ENCODE assay signal across 8 cellular contexts in genomic region chr6:13709698-13710551, GRCh38. TPM values are rescaled to one million over a fixed set of nuclear protein-coding genes. Genes with fewer than 3 reads are reported as not detected.
DNase-seq lines count a peak whose midpoint lies in the region; ATAC-seq, FAIRE-seq and TF ChIP-seq lines count a peak whose summit lies in the region.

No MANE protein-coding gene starts in this region.

- intact Hi-C loops in activated T-helper 1 cell treated with anti-CD3 and anti-CD28 coated beads, Interleukin-12 subunit alpha, Interleukin-12 subunit beta, Interleukin-2, Interleukin-4 antibody, amounts not matched to agents 30 ng/mL and 10 ng/mL and 1 ng/mL, durations not matched to agents 14 hours and 24 hours and 36 hours (cut with micrococcal nuclease), result loop anchor here (1.0 to 10.0 kb wide), 7 partner anchors 8 to 383 kb away; partner anchors contain the start of genes GFOD1 and TBC1D7

- no peaks in the 10 kb centered on the region for H3K27me3 ChIP-seq in hepatocyte

- peaks cover 11% of the 10 kb centered on the region for H3K36me3 Mint-ChIP-seq in activated T-helper 1 cell treated with anti-CD3 and anti-CD28 coated beads, Interleukin-12 subunit alpha, Interleukin-12 subunit beta, Interleukin-2, Interleukin-4 antibody, amounts not matched to agents 30 ng/mL and 10 ng/mL and 1 ng/mL, durations not matched to agents 14 hours and 24 hours and 36 hours (ENCODE audit: low read depth)

- no peaks in the 10 kb centered on the region for H3K9me2 ChIP-seq in hepatocyte (replicated peaks; ENCODE audit: insufficient read depth)

- H3K4me3 Mint-ChIP-seq in activated T-helper 1 cell treated with anti-CD3 and anti-CD28 coated beads, Interleukin-12 subunit alpha, Interleukin-12 subunit beta, Interleukin-2, Interleukin-4 antibody, amounts not matched to agents 30 ng/mL and 10 ng/mL and 1 ng/mL, durations not matched to agents 14 hours and 24 hours and 36 hours, result peak overlapping the region; percentile 93

- peak overlapping the region; percentile 87 for H3K27ac Mint-ChIP-seq in activated T-helper 1 cell treated with anti-CD3 and anti-CD28 coated beads, Interleukin-12 subunit alpha, Interleukin-12 subunit beta, Interleukin-2, Interleukin-4 antibody, amounts not matched to agents 30 ng/mL and 10 ng/mL and 1 ng/mL, durations not matched to agents 14 hours and 24 hours and 36 hours

- H3K9me3 ChIP-seq in hepatocyte (ENCODE audit: low read depth), result no peaks in the 10 kb centered on the region

- peak overlapping the region; percentile 86 for H3K4me2 ChIP-seq in hepatocyte

- WGBS in hepatocyte (ENCODE audit: low lambda C conversion rate, missing lambda C conversion rate), result 4% methylated on average over 10 of the region's 10 CpGs

- peaks cover 49% of the 10 kb centered on the region for H3K4me1 Mint-ChIP-seq in activated T-helper 1 cell treated with anti-CD3 and anti-CD28 coated beads, Interleukin-12 subunit alpha, Interleukin-12 subunit beta, Interleukin-2, Interleukin-4 antibody, amounts not matched to agents 30 ng/mL and 10 ng/mL and 1 ng/mL, durations not matched to agents 14 hours and 24 hours and 36 hours (ENCODE audit: low read depth)

- peaks cover 15% of the 10 kb centered on the region for H3K4me1 ChIP-seq in hepatocyte (ENCODE audit: insufficient read depth)

- peak overlapping the region; percentile 98 for H3K27ac ChIP-seq in hepatocyte
- H3K27ac ChIP-seq in skin epidermis, result peak overlapping the region in 20 of 21 experiments; percentile 81 to 98 (median 95)

- TF ChIP-seq CTCF in hepatocyte (IDR thresholded peaks at IDR 0.05; ENCODE audit: poor library complexity), result no peak

- peak overlapping the region; percentile 26 for H2AFZ ChIP-seq in hepatocyte

- H3K27me3 Mint-ChIP-seq in activated T-helper 1 cell treated with anti-CD3 and anti-CD28 coated beads, Interleukin-12 subunit alpha, Interleukin-12 subunit beta, Interleukin-2, Interleukin-4 antibody, amounts not matched to agents 30 ng/mL and 10 ng/mL and 1 ng/mL, durations not matched to agents 14 hours and 24 hours and 36 hours (ENCODE audit: insufficient read depth), result no peaks in the 10 kb centered on the region

- H3K9me3 Mint-ChIP-seq in activated T-helper 1 cell treated with anti-CD3 and anti-CD28 coated beads, Interleukin-12 subunit alpha, Interleukin-12 subunit beta, Interleukin-2, Interleukin-4 antibody, amounts not matched to agents 30 ng/mL and 10 ng/mL and 1 ng/mL, durations not matched to agents 14 hours and 24 hours and 36 hours, result no peaks in the 10 kb centered on the region

- H3K4me3 ChIP-seq in hepatocyte, result peak overlapping the region; percentile 94
- H3K4me3 ChIP-seq in skin epidermis, result peak overlapping the region; percentile 56 to 93 (median 80)

- no peak for FAIRE-seq in HTR-8/SVneo (lab: Jason Lieb, UNC)

- peaks cover 62% of the 10 kb centered on the region for H3K79me2 ChIP-seq in hepatocyte

- no peak for ATAC-seq in HG03108 (IDR thresholded peaks at IDR 0.05; ENCODE audit: unreplicated experiment)

- DNase-seq in EL, result peak; percentile 56
- DNase-seq in Kasumi-1 (lab: John Stamatoyannopoulos, UW), result peak; percentile 50 to 71
- no peak for DNase-seq in activated T-helper 1 cell treated with anti-CD3 and anti-CD28 coated beads, Interleukin-12 subunit alpha, Interleukin-12 subunit beta, Interleukin-2, Interleukin-4 antibody, amounts not matched to agents 30 ng/mL and 10 ng/mL and 1 ng/mL, durations not matched to agents 14 hours and 24 hours and 36 hours (ENCODE audit: low spot score)
- DNase-seq in hepatocyte (ENCODE audit: low spot score), result peak; percentile 36
- no peak for DNase-seq in NCI-H2196 treated with DMSO at 0.1 percent for 48 hours (lab: John Stamatoyannopoulos, UW; ENCODE audit: unreplicated experiment)
- no peak for DNase-seq in HTR-8/SVneo (ENCODE audit: insufficient read length, low spot score)

- peaks cover 27% of the 10 kb centered on the region for H4K20me1 ChIP-seq in hepatocyte (ENCODE audit: insufficient read depth, poor library complexity, severe bottlenecking)

- no peaks in the 10 kb centered on the region for H3K36me3 ChIP-seq in hepatocyte (replicated peaks; ENCODE audit: insufficient read depth, low read depth)

RNA-seq across cellular contexts. Expression of gene RANBP9, which starts 1.7 kb away (rescaled TPM):
- total RNA-seq in activated T-helper 1 cell treated with anti-CD3 and anti-CD28 coated beads, Interleukin-12 subunit alpha, Interleukin-12 subunit beta, Interleukin-2, Interleukin-4 antibody, amounts not matched to agents 30 ng/mL and 10 ng/mL and 1 ng/mL, durations not matched to agents 14 hours and 24 hours and 36 hours, result 58.4 and 60.1 TPM in 2 replicates
- total RNA-seq in hepatocyte, result 28.6 and 36.1 TPM in 2 replicates
- polyA plus RNA-seq in hepatocyte, result 20.1 and 24.2 TPM in 2 replicates

Comparison
In these comparisons a context has a peak if more than half of its experiments do, and no peak if none do; other contexts are left out.
1. DNase-seq: peak in EL (single experiment), Kasumi-1 (2 of 2) and hepatocyte (single experiment); none in activated T-helper 1 cell treated with anti-CD3 and anti-CD28 coated beads, Interleukin-12 subunit alpha, Interleukin-12 subunit beta, Interleukin-2, Interleukin-4 antibody, amounts not matched to agents 30 ng/mL and 10 ng/mL and 1 ng/mL, durations not matched to agents 14 hours and 24 hours and 36 hours (single experiment), NCI-H2196 treated with DMSO at 0.1 percent for 48 hours (single experiment) and HTR-8/SVneo (single experiment).